ENCODE assay signal across 11 cellular contexts in genomic region chr6:163554032-163554431, GRCh38.
A peak's percentile ranks its signal among the peaks of the same experiment; 100 is the strongest.
DNase-seq lines count a peak whose midpoint lies in the region; ATAC-seq and TF ChIP-seq lines count a peak whose summit lies in the region.
"Had no signal": no experiment of that assay in that cellular context is flagged by ENCODE, and none has a peak within 500 bp of the region (broad histone marks: within the 10 kb centered on the region; RNA-seq: fewer than 3 reads in every experiment).

No MANE protein-coding gene starts in this region.

- peaks cover 11 to 14% of the 10 kb centered on the region in 2 donors for H3K4me1 Mint-ChIP-seq in effector memory CD8-positive, alpha-beta T cell (ENCODE audit: low read depth in 2 of 2)
- peaks cover under 1% of the 10 kb centered on the region for H3K4me1 Mint-ChIP-seq in nephron progenitor cell

- peaks cover 0 to 49% (median 21%) of the 10 kb centered on the region in 9 donors for H3K36me3 ChIP-seq in heart left ventricle
- peaks cover 19% of the 10 kb centered on the region for H3K36me3 ChIP-seq in lower lobe of right lung

- no peaks in the 10 kb centered on the region for H3K9me3 Mint-ChIP-seq in effector memory CD8-positive, alpha-beta T cell
- H3K9me3 Mint-ChIP-seq in nephron progenitor cell: peaks cover 5% of the 10 kb centered on the region

- H3K27ac ChIP-seq in heart left ventricle (peak overlapping the region in 3 of 12 donors; percentile 0 to 13 (median 2)), lower lobe of right lung (no peak overlapping the region)
- H3K27ac ChIP-seq: C4-2B, KMS-11, PC-9 had no signal

- 43 to 60% (median 48%) methylated on average over 4 of the region's 4 CpGs for WGBS in heart left ventricle, 4 donors

- TF ChIP-seq CTCF in heart left ventricle (IDR thresholded peaks at IDR 0.05): no peak
- TF ChIP-seq CTCF in nephron progenitor cell (IDR thresholded peaks at IDR 0.05): no peak
- no peak for TF ChIP-seq CTCF in lower lobe of right lung (IDR thresholded peaks at IDR 0.05)

- peak in 3 of 4 donors; percentile 10 to 31 (median 20) for ATAC-seq in heart left ventricle
- no peak for ATAC-seq in effector memory CD8-positive, alpha-beta T cell (replicated peaks)
- ATAC-seq in lower lobe of right lung: no peak
- ATAC-seq in HG03432 (IDR thresholded peaks at IDR 0.05; ENCODE audit: unreplicated experiment): no peak
- ATAC-seq in HG03571 (IDR thresholded peaks at IDR 0.05; ENCODE audit: unreplicated experiment): no peak

- intact Hi-C loops in heart left ventricle (cut with DNase I) (loop anchor here in 5 of 10 donors (5.0 to 10.0 kb wide), 4 partner anchors 119 to 403 kb away; no protein-coding TSS in a partner anchor), cardiac septum (cut with DNase I) (loop anchor here (10.0 kb wide), 1 partner anchor 129 kb away; no protein-coding TSS in a partner anchor), lower lobe of right lung (cut with DNase I) (no loop called here)

- H3K9me3 ChIP-seq in heart left ventricle (no peaks in the 10 kb centered on the region), lower lobe of right lung (no peaks in the 10 kb centered on the region)

- H3K4me1 ChIP-seq in heart left ventricle (peaks cover 0 to 57% (median 30%) of the 10 kb centered on the region in 12 donors), lower lobe of right lung (peaks cover 6% of the 10 kb centered on the region)

- no peaks in the 10 kb centered on the region for H3K27me3 Mint-ChIP-seq in effector memory CD8-positive, alpha-beta T cell
- H3K27me3 Mint-ChIP-seq in nephron progenitor cell (ENCODE audit: low read depth, poor library complexity): peaks cover 3% of the 10 kb centered on the region

- H3K36me3 Mint-ChIP-seq in effector memory CD8-positive, alpha-beta T cell (ENCODE audit: insufficient read depth): peaks cover 10% of the 10 kb centered on the region
- H3K36me3 Mint-ChIP-seq in nephron progenitor cell (ENCODE audit: low read depth): peaks cover 91% of the 10 kb centered on the region

- no peak overlapping the region for H3K4me3 Mint-ChIP-seq in effector memory CD8-positive, alpha-beta T cell
- H3K4me3 Mint-ChIP-seq in nephron progenitor cell: no peak overlapping the region

- H3K4me3 ChIP-seq in heart left ventricle (no peak overlapping the region), lower lobe of right lung (no peak overlapping the region)
- H3K4me3 ChIP-seq: PC-9 had no signal

- H3K27me3 ChIP-seq in heart left ventricle: no peaks in the 10 kb centered on the region
- H3K27me3 ChIP-seq in lower lobe of right lung (ENCODE audit: low read depth): no peaks in the 10 kb centered on the region

- TF ChIP-seq POLR2A in heart left ventricle (IDR thresholded peaks at IDR 0.05): no peak

- DNase-seq in heart left ventricle (no peak), cardiac septum (ENCODE audit: low spot score) (no peak), nephron progenitor cell (no peak), lower lobe of right lung (no peak), mesenteric fat pad (ENCODE audit: low spot score) (no peak)
- no peak for DNase-seq in effector memory CD8-positive, alpha-beta T cell

- peak overlapping the region; percentile 57 to 66 for H3K27ac Mint-ChIP-seq in effector memory CD8-positive, alpha-beta T cell
- peak overlapping the region; percentile 82 for H3K27ac Mint-ChIP-seq in nephron progenitor cell

Comparison
In these comparisons a context has a peak if more than half of its experiments do, and no peak if none do; other contexts are left out.
1. ATAC-seq: peak in heart left ventricle (3 of 4); none in effector memory CD8-positive, alpha-beta T cell (single experiment), lower lobe of right lung (0 of 2), HG03432 (single experiment) and HG03571 (single experiment).